Comparison of ENCODE assay signal across 8 cellular contexts in genomic region chr7:43868681-43869017, GRCh38. TPM values are rescaled to one million over a fixed set of nuclear protein-coding genes. Genes with fewer than 3 reads are reported as not detected.
DNase-seq lines count a peak whose midpoint lies in the region; FAIRE-seq and TF ChIP-seq lines count a peak whose summit lies in the region.

No MANE protein-coding gene starts in this region.

- H4K20me1 ChIP-seq in mammary epithelial cell (ENCODE audit: insufficient read depth, low read length), result no peaks in the 10 kb centered on the region

- H3K27me3 ChIP-seq in HUES6 (ENCODE audit: control insufficient read depth, insufficient read depth, low read length) (no peaks in the 10 kb centered on the region), mammary epithelial cell (ENCODE audit: insufficient read depth, low read length) (no peaks in the 10 kb centered on the region), mononuclear cell (ENCODE audit: insufficient read depth, low read length) (no peaks in the 10 kb centered on the region)

- TF ChIP-seq CTCF in mammary epithelial cell (conservative IDR thresholded peaks at IDR 0.05 in 1 of 2, IDR thresholded peaks at IDR 0.05 in 1 of 2; ENCODE audit: extremely low read depth in 1 of 2, insufficient read depth in 1 of 2, low read depth in 1 of 2, low read length in 2 of 2), result no peak

- DNase-seq in G401 (ENCODE audit: low spot score) (peak; percentile 16), mammary epithelial cell (no peak), GM19239 (ENCODE audit: insufficient read length, low spot score) (no peak), COR-L47 (lab: John Stamatoyannopoulos, UW) (no peak), T-helper 9 cell (no peak), GM19238 (ENCODE audit: insufficient read length, low spot score) (no peak)

- peaks cover 14% of the 10 kb centered on the region for H3K79me2 ChIP-seq in mammary epithelial cell (ENCODE audit: insufficient read depth, low read length)

- H3K9ac ChIP-seq in HUES6 (ENCODE audit: low read length) (peak overlapping the region; percentile 72), mammary epithelial cell (ENCODE audit: insufficient read depth, low read length) (peak overlapping the region; percentile 84)

- 0% methylated on average over 9 of the region's 9 CpGs for WGBS in mammary epithelial cell (ENCODE audit: low coverage, missing lambda C conversion rate)

- H3K4me3 ChIP-seq in HUES6 (ENCODE audit: low read depth, low read length) (peak overlapping the region; percentile 92), mammary epithelial cell (replicated peaks in 1 of 3; ENCODE audit: insufficient read depth in 1 of 3, low read depth in 2 of 3, low read length in 3 of 3) (peak overlapping the region; percentile 64 to 99 (median 79)), mononuclear cell (ENCODE audit: low read length) (peak overlapping the region; percentile 56)

- dilution Hi-C loops in mammary epithelial cell (cut with HindIII; ENCODE audit: low sequenced_read_pairs), result no loop called here

- TSS peak; percentile 29 for BruUV-seq in mammary epithelial cell (replicated peaks; lab: Mats Ljungman, UMichigan)

- CTCF ChIA-PET in mammary epithelial cell (lab: Charles Lee; ENCODE audit: low non-redundant PET), result no interaction called here

- H3K27ac ChIP-seq in HUES6 (ENCODE audit: low read depth, low read length), result no peak overlapping the region
- peak overlapping the region; percentile 62 for H3K27ac ChIP-seq in mammary epithelial cell (ENCODE audit: insufficient read depth, low read depth, low read length)

- peak overlapping the region; percentile 88 for H2AFZ ChIP-seq in mammary epithelial cell (ENCODE audit: low read depth, low read length)

- intact Hi-C loops in mammary epithelial cell (cut with micrococcal nuclease), result loop anchor here (2.0 kb wide), 1 partner anchor 58 kb away; the partner anchor contains the start of gene UBE2D4

- FAIRE-seq in GM19239 (lab: Jason Lieb, UNC), result no peak

- H3K36me3 ChIP-seq in HUES6 (ENCODE audit: control insufficient read depth, insufficient read depth, low read length) (peaks cover 18% of the 10 kb centered on the region), mammary epithelial cell (ENCODE audit: insufficient read depth, low read length) (peaks cover 5% of the 10 kb centered on the region)

- H3K9me3 ChIP-seq in HUES6 (ENCODE audit: control insufficient read depth, insufficient read depth, low read depth, low read length) (peaks cover 13% of the 10 kb centered on the region), mammary epithelial cell (replicated peaks; ENCODE audit: insufficient read depth, low read length) (peaks cover 9% of the 10 kb centered on the region), mononuclear cell (ENCODE audit: low read depth, low read length) (no peaks in the 10 kb centered on the region)

- H3K4me2 ChIP-seq in mammary epithelial cell (ENCODE audit: insufficient read depth, low read depth, low read length), result peak overlapping the region; percentile 89

- H3K4me1 ChIP-seq in HUES6 (ENCODE audit: control insufficient read depth, insufficient read depth, low read length) (peaks cover 18% of the 10 kb centered on the region), mammary epithelial cell (ENCODE audit: insufficient read depth, low read length) (peaks cover 40% of the 10 kb centered on the region), mononuclear cell (ENCODE audit: insufficient read depth, low read length) (peaks cover 18% of the 10 kb centered on the region)

- in situ Hi-C loops in G401 (cut with HindIII; ENCODE audit: low sequenced_read_pairs), result no loop called here
- in situ Hi-C loops in mammary epithelial cell (cut with MboI; ENCODE audit: low sequenced_read_pairs in 2 of 2), result no loop called here

RNA-seq across cellular contexts. Expression of gene MRPS24, which starts 0.7 kb away (rescaled TPM):
- total RNA-seq in G401 (2014; rRNA removed; shearing (Covaris generic)), result 143 and 192 TPM in 2 replicates
- total RNA-seq in mammary epithelial cell, result 100 to 1,000 TPM in 1 of 2 donors, 10 to 100 TPM in 1; 49.0 to 114 TPM
- 149 TPM for polyA plus RNA-seq in mammary epithelial cell
- 144 TPM for polyA minus RNA-seq in mammary epithelial cell
- total RNA-seq in mononuclear cell, result 53.1 TPM

RNA-seq across cellular contexts. Expression of gene URGCP, which starts 37.7 kb away (rescaled TPM):
- total RNA-seq in G401 (2014; rRNA removed; shearing (Covaris generic)), result 30.9 and 39.4 TPM in 2 replicates
- 10 to 100 TPM; 28.0 to 40.5 TPM for total RNA-seq in mammary epithelial cell
- 21.8 TPM for polyA plus RNA-seq in mammary epithelial cell
- 76.9 TPM for polyA minus RNA-seq in mammary epithelial cell
- total RNA-seq in mononuclear cell, result 19.2 TPM

RNA-seq across cellular contexts. Expression of gene UBE2D4, which starts 57.6 kb away (rescaled TPM):
- 7.0 and 14.7 TPM in 2 replicates for total RNA-seq in G401 (2014; rRNA removed; shearing (Covaris generic))
- total RNA-seq in mammary epithelial cell (1 to 10 TPM; 3.9 to 7.7 TPM), mononuclear cell (6.3 TPM)
- polyA plus RNA-seq in mammary epithelial cell, result 8.7 TPM
- 8.8 TPM for polyA minus RNA-seq in mammary epithelial cell
